Comparison of ENCODE assay signal across 22 cellular contexts in the genomic region with DNA sequence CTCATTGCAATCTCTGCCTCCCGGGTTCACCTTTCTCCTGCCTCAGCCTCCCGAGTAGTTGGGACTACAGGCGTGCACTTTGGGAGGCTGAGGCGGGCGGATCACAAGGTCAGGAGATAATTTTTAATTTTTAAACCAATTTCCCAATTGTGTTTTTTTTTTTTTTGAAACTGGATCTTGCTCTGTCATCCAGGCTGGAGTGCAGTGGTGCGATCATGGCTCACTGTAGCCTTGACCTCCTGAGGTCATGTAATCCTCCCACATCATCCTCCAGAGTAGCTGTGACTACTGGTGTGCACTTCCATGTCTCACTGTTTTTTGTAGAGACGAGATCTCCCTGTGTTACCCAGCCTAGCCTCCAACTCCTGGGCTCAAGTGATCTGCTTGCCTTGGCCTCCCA. TPM values are rescaled to one million over a fixed set of nuclear protein-coding genes. Genes with fewer than 3 reads are reported as not detected.
DNase-seq lines count a peak whose midpoint lies in the region; ATAC-seq and TF ChIP-seq lines count a peak whose summit lies in the region.
"Had no signal": no experiment of that assay in that cellular context is flagged by ENCODE, and none has a peak within 500 bp of the region (broad histone marks: within the 10 kb centered on the region; RNA-seq: fewer than 3 reads in every experiment).

No MANE protein-coding gene starts in this region.

- H3K36me3 ChIP-seq in GM23338 (ENCODE audit: insufficient read depth) (peaks cover 7% of the 10 kb centered on the region; the same call in 1 of the 2 replicates), parathyroid adenoma (ENCODE audit: control insufficient read depth, insufficient read depth, low read length) (peaks cover 2% of the 10 kb centered on the region)

- H3K4me3 Mint-ChIP-seq in GM23338, result no peak overlapping the region
- H3K4me3 Mint-ChIP-seq in T-helper 17 cell, result peak overlapping the region; percentile 15
- H3K4me3 Mint-ChIP-seq: activated T-helper 1 cell treated with anti-CD3 and anti-CD28 coated beads, Interleukin-12 subunit alpha, Interleukin-12 subunit beta, Interleukin-2, Interleukin-4 antibody, amounts not matched to agents 30 ng/mL and 10 ng/mL and 1 ng/mL, durations not matched to agents 14 hours and 24 hours and 36 hours; memory B cell; neural crest cell; T-cell had no signal

- ATAC-seq in GM23338 (no peak), T-helper 17 cell (no peak)
- ATAC-seq: GM12878, HCT116, left lobe of liver, T-cell had no signal

- H3K27me3 ChIP-seq in GM23338 (ENCODE audit: insufficient read depth) (no peaks in the 10 kb centered on the region), parathyroid adenoma (ENCODE audit: control insufficient read depth, insufficient read depth, low read length) (no peaks in the 10 kb centered on the region)
- H3K27me3 ChIP-seq: BLaER1 treated with 17β-estradiol and CSF1 and Interleukin-3, amounts not matched to agents 10 nM and 100 nM; tibial nerve had no signal

- no peaks in the 10 kb centered on the region for H3F3A ChIP-seq in GM23338 (replicated peaks; ENCODE audit: low read depth)

- H3K27ac Mint-ChIP-seq in GM23338, result peak overlapping the region; percentile 75
- H3K27ac Mint-ChIP-seq in T-helper 17 cell, result no peak overlapping the region
- H3K27ac Mint-ChIP-seq: activated T-helper 1 cell treated with anti-CD3 and anti-CD28 coated beads, Interleukin-12 subunit alpha, Interleukin-12 subunit beta, Interleukin-2, Interleukin-4 antibody, amounts not matched to agents 30 ng/mL and 10 ng/mL and 1 ng/mL, durations not matched to agents 14 hours and 24 hours and 36 hours; memory B cell; T-cell had no signal

- H3K79me2 ChIP-seq in GM23338 (replicated peaks; ENCODE audit: insufficient read depth) (no peaks in the 10 kb centered on the region), parathyroid adenoma (no peaks in the 10 kb centered on the region)

- H3K9me3 Mint-ChIP-seq in GM23338, result no peaks in the 10 kb centered on the region
- H3K9me3 Mint-ChIP-seq: activated T-helper 1 cell treated with anti-CD3 and anti-CD28 coated beads, Interleukin-12 subunit alpha, Interleukin-12 subunit beta, Interleukin-2, Interleukin-4 antibody, amounts not matched to agents 30 ng/mL and 10 ng/mL and 1 ng/mL, durations not matched to agents 14 hours and 24 hours and 36 hours; memory B cell; neural crest cell; T-cell had no signal

- H3K27me3 Mint-ChIP-seq in GM23338 (ENCODE audit: insufficient read depth, low read depth, poor library complexity) (no peaks in the 10 kb centered on the region), T-helper 17 cell (no peaks in the 10 kb centered on the region)
- H3K27me3 Mint-ChIP-seq: memory B cell, T-cell had no signal

- no peaks in the 10 kb centered on the region for H4K20me1 ChIP-seq in GM23338 (replicated peaks; ENCODE audit: insufficient read depth)
- H4K20me1 ChIP-seq: BLaER1 treated with 17β-estradiol and CSF1 and Interleukin-3, amounts not matched to agents 10 nM and 100 nM had no signal

- DNase-seq in GM23338 (ENCODE audit: low spot score) (no peak), T-helper 17 cell (no peak), epithelial cell of proximal tubule (ENCODE audit: low read depth) (peak; percentile 67), dermis blood vessel endothelial cell (no peak), KG1 (lab: John Stamatoyannopoulos, UW) (no peak)
- no peak for DNase-seq in stimulated activated CD4-positive, alpha-beta T cell treated with anti-CD3 and anti-CD28 coated beads, Interleukin-2, amount 100 ng/mL, for 24 hours
- DNase-seq: activated CD4-positive, CD25-positive, alpha-beta regulatory T cell; activated naive CD4-positive, alpha-beta T cell treated with Interleukin-2 at 50 U/mL for 16 hours; hippocampal formation; NCI-H187; NCI-H510A treated with DMSO at 0.1 percent for 48 hours; stimulated activated CD4-positive, alpha-beta T cell treated with anti-CD3 and anti-CD28 coated beads, Interleukin-4, amount 100 ng/mL, for 24 hours; T-cell had no signal

- H3K4me3 ChIP-seq in GM23338 (no peak overlapping the region), epithelial cell of proximal tubule (ENCODE audit: low read depth, low read length) (no peak overlapping the region), parathyroid adenoma (ENCODE audit: low read depth, low read length) (no peak overlapping the region)
- H3K4me3 ChIP-seq: BLaER1 treated with 17β-estradiol and CSF1 and Interleukin-3, amounts not matched to agents 10 nM and 100 nM; GM12878; tibial nerve had no signal

- TF ChIP-seq CTCF in GM23338 (conservative IDR thresholded peaks at IDR 0.05; ENCODE audit: low read depth in 2 of 2) (no peak), epithelial cell of proximal tubule (conservative IDR thresholded peaks at IDR 0.05; ENCODE audit: low read depth, low read length) (no peak), parathyroid adenoma (IDR thresholded peaks at IDR 0.05) (no peak)

- H3K4me1 Mint-ChIP-seq in GM23338 (peaks cover 40% of the 10 kb centered on the region), T-helper 17 cell (peaks cover 8% of the 10 kb centered on the region)
- H3K4me1 Mint-ChIP-seq: neural crest cell had no signal

- H3K36me3 Mint-ChIP-seq in GM23338 (ENCODE audit: low read depth), result peaks cover 32% of the 10 kb centered on the region
- H3K36me3 Mint-ChIP-seq in T-helper 17 cell (ENCODE audit: low read depth), result peaks cover 2% of the 10 kb centered on the region

- H3K4me1 ChIP-seq in GM23338 (ENCODE audit: insufficient read depth) (peaks cover 33% of the 10 kb centered on the region), parathyroid adenoma (peaks cover 8% of the 10 kb centered on the region)
- H3K4me1 ChIP-seq: tibial nerve had no signal

- no peak overlapping the region for H3K4me2 ChIP-seq in GM23338
- no peak overlapping the region for H3K4me2 ChIP-seq in parathyroid adenoma (ENCODE audit: low read length)
- H3K4me2 ChIP-seq: BLaER1 treated with 17β-estradiol and CSF1 and Interleukin-3, amounts not matched to agents 10 nM and 100 nM had no signal

- no peaks in the 10 kb centered on the region for H3K9me2 ChIP-seq in GM23338 (ENCODE audit: insufficient read depth)

- H2AFZ ChIP-seq in GM23338 (no peak overlapping the region), parathyroid adenoma (no peak overlapping the region)

- H3K9me3 ChIP-seq in T-helper 17 cell (ENCODE audit: control insufficient read depth, low read length, poor library complexity, severe bottlenecking), result no peaks in the 10 kb centered on the region
- no peaks in the 10 kb centered on the region for H3K9me3 ChIP-seq in parathyroid adenoma (ENCODE audit: control insufficient read depth, low read length)
- H3K9me3 ChIP-seq: BLaER1 treated with 17β-estradiol and CSF1 and Interleukin-3, amounts not matched to agents 10 nM and 100 nM; tibial nerve had no signal

- H3K9ac ChIP-seq in parathyroid adenoma, result no peak overlapping the region
- H3K9ac ChIP-seq: BLaER1 treated with 17β-estradiol and CSF1 and Interleukin-3, amounts not matched to agents 10 nM and 100 nM had no signal

- H3K27ac ChIP-seq in GM23338 (ENCODE audit: low read depth) (peak overlapping the region; percentile 6; the same call in 1 of the 2 replicates), parathyroid adenoma (peak overlapping the region; percentile 11)
- H3K27ac ChIP-seq: BLaER1 treated with 17β-estradiol and CSF1 and Interleukin-3, amounts not matched to agents 10 nM and 100 nM; tibial nerve had no signal

TF ChIP-seq in GM23338, 12 proteins besides CTCF, POLR2A, EP300 and RAD21 (continues in another document):
- no peak for TF ChIP-seq POLR2AphosphoS5 (IDR thresholded peaks at IDR 0.05; ENCODE audit: low read depth)

RNA-seq across cellular contexts. Expression of gene GLS, which starts 49.3 kb away (rescaled TPM):
- total RNA-seq in GM23338 (2014; rRNA removed; shearing (Covaris generic)), result 133 and 172 TPM in 2 replicates
- 38.1 and 43.2 TPM in 2 replicates for polyA plus RNA-seq in GM23338 (2016; fragmentation: Nextera tagmentation; extraction: Ambion mirVana)
- 100 to 1,000 TPM; 264 to 292 TPM for total RNA-seq in T-helper 17 cell
- 123 and 246 TPM in 2 replicates for total RNA-seq in epithelial cell of proximal tubule
- 250 and 284 TPM in 2 replicates for total RNA-seq in dermis blood vessel endothelial cell
